Comparison of ENCODE assay signal across 8 cellular contexts in the genomic region with DNA sequence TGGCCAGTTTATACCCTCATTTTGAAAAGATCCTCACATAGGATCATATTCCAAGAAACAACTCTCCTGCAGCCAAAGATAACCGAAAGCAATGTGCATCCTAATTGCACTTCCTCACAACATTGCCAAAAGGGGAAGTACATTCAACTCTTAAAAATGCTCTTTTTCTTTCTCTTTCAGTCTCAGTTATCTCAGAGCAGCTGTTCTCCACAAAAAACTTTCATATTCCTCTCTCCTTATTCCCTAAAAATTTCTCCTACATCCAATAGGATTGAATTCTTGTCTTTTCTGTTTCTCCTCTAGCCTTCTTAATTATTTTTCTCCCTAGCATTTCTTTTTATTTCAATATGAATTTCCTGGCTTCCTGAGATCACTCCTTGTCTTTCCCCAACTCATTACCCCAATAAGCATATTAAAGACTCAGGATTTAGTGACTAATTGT. TPM values are rescaled to one million over a fixed set of nuclear protein-coding genes. Genes with fewer than 3 reads are reported as not detected.
A peak's percentile ranks its signal among the peaks of the same experiment; 100 is the strongest.
DNase-seq lines count a peak whose midpoint lies in the region; ATAC-seq and TF ChIP-seq lines count a peak whose summit lies in the region.

No MANE protein-coding gene starts in this region.

- TF ChIP-seq CTCF in osteocyte (IDR thresholded peaks at IDR 0.05) = no peak
- TF ChIP-seq CTCF in CD8-positive, alpha-beta T cell (IDR thresholded peaks at IDR 0.05) = no peak

- no peaks in the 10 kb centered on the region for H3K27me3 ChIP-seq in CD8-positive, alpha-beta T cell (ENCODE audit: insufficient read depth, low read length)

- POLR2A ChIA-PET in naive thymus-derived CD8-positive, alpha-beta T cell (lab: Charles Lee) = no interaction called here
- POLR2A ChIA-PET in CD8-positive, alpha-beta T cell (lab: Charles Lee) = no interaction called here

- no peaks in the 10 kb centered on the region for H3K9me3 ChIP-seq in CD8-positive, alpha-beta T cell (ENCODE audit: low read length)

- H3K4me3 Mint-ChIP-seq in T-helper 1 cell treated with Interleukin-12 subunit alpha and Interleukin-12 subunit beta and Interleukin-4 antibody, amounts not matched to agents 30 μg/mL and 1 μg/mL, for 36 hours = no peak overlapping the region
- H3K4me3 Mint-ChIP-seq in osteocyte (ENCODE audit: unreplicated experiment) = peak overlapping the region; percentile 15
- peak overlapping the region in 1 of 10 donors; percentile 48 for H3K4me3 Mint-ChIP-seq in naive thymus-derived CD8-positive, alpha-beta T cell
- H3K4me3 Mint-ChIP-seq in CD8-positive, alpha-beta T cell = no peak overlapping the region

- H3K4me3 ChIP-seq in CD8-positive, alpha-beta T cell (ENCODE audit: low read depth, low read length) = no peak overlapping the region

- H3K9me3 Mint-ChIP-seq in T-helper 1 cell treated with Interleukin-12 subunit alpha and Interleukin-12 subunit beta and Interleukin-4 antibody, amounts not matched to agents 30 μg/mL and 1 μg/mL, for 36 hours = peaks cover 6% of the 10 kb centered on the region
- peaks cover 5% of the 10 kb centered on the region for H3K9me3 Mint-ChIP-seq in osteocyte (ENCODE audit: unreplicated experiment)
- peaks cover 0 to 6% (median 3%) of the 10 kb centered on the region in 9 donors for H3K9me3 Mint-ChIP-seq in naive thymus-derived CD8-positive, alpha-beta T cell
- H3K9me3 Mint-ChIP-seq in CD8-positive, alpha-beta T cell = peaks cover 5% of the 10 kb centered on the region

- intact Hi-C loops in CD8-positive, alpha-beta T cell (cut with DNase I, micrococcal nuclease) = no loop called here

- peak overlapping the region; percentile 11 for H3K27ac Mint-ChIP-seq in T-helper 1 cell treated with Interleukin-12 subunit alpha and Interleukin-12 subunit beta and Interleukin-4 antibody, amounts not matched to agents 30 μg/mL and 1 μg/mL, for 36 hours
- peak overlapping the region; percentile 36 for H3K27ac Mint-ChIP-seq in osteocyte (ENCODE audit: unreplicated experiment)
- peak overlapping the region in 1 of 10 donors; percentile 53 for H3K27ac Mint-ChIP-seq in naive thymus-derived CD8-positive, alpha-beta T cell
- no peak overlapping the region for H3K27ac Mint-ChIP-seq in CD8-positive, alpha-beta T cell

- CTCF ChIA-PET in CD8-positive, alpha-beta T cell (lab: Charles Lee) = no interaction called here

- peak; percentile 73 for ATAC-seq in HG03025 (IDR thresholded peaks at IDR 0.05; ENCODE audit: low FRiP score, unreplicated experiment)
- ATAC-seq in naive thymus-derived CD8-positive, alpha-beta T cell = no peak
- no peak for ATAC-seq in CD8-positive, alpha-beta T cell

- no peaks in the 10 kb centered on the region for H3K36me3 ChIP-seq in CD8-positive, alpha-beta T cell (ENCODE audit: insufficient read depth, low read length)

- DNase-seq in T-helper 1 cell (no peak), RPMI8226 (peak; percentile 45), osteocyte (ENCODE audit: extremely low spot score, unreplicated experiment) (no peak), NCI-H69 (lab: John Stamatoyannopoulos, UW) (no peak)
- no peak for DNase-seq in naive thymus-derived CD8-positive, alpha-beta T cell
- DNase-seq in CD8-positive, alpha-beta T cell = no peak

- peaks cover 16% of the 10 kb centered on the region for H3K4me1 Mint-ChIP-seq in T-helper 1 cell treated with Interleukin-12 subunit alpha and Interleukin-12 subunit beta and Interleukin-4 antibody, amounts not matched to agents 30 μg/mL and 1 μg/mL, for 36 hours (ENCODE audit: low read depth)
- H3K4me1 Mint-ChIP-seq in osteocyte (ENCODE audit: unreplicated experiment) = peaks cover 15% of the 10 kb centered on the region
- peaks cover 5 to 32% (median 9%) of the 10 kb centered on the region in 4 donors for H3K4me1 Mint-ChIP-seq in naive thymus-derived CD8-positive, alpha-beta T cell
- H3K4me1 Mint-ChIP-seq in CD8-positive, alpha-beta T cell (ENCODE audit: low read depth) = peaks cover 13% of the 10 kb centered on the region

- H3K27me3 Mint-ChIP-seq in T-helper 1 cell treated with Interleukin-12 subunit alpha and Interleukin-12 subunit beta and Interleukin-4 antibody, amounts not matched to agents 30 μg/mL and 1 μg/mL, for 36 hours (ENCODE audit: low read depth) = no peaks in the 10 kb centered on the region
- no peaks in the 10 kb centered on the region for H3K27me3 Mint-ChIP-seq in osteocyte (ENCODE audit: unreplicated experiment)
- H3K27me3 Mint-ChIP-seq in naive thymus-derived CD8-positive, alpha-beta T cell = peaks cover 0 to 2% (median 0%) of the 10 kb centered on the region in 5 donors
- no peaks in the 10 kb centered on the region for H3K27me3 Mint-ChIP-seq in CD8-positive, alpha-beta T cell (ENCODE audit: low read depth)

- no peak overlapping the region for H3K27ac ChIP-seq in CD8-positive, alpha-beta T cell (ENCODE audit: low read depth, low read length)

- H3K4me1 ChIP-seq in CD8-positive, alpha-beta T cell (ENCODE audit: insufficient read depth, low read length) = no peaks in the 10 kb centered on the region

- H3K36me3 Mint-ChIP-seq in T-helper 1 cell treated with Interleukin-12 subunit alpha and Interleukin-12 subunit beta and Interleukin-4 antibody, amounts not matched to agents 30 μg/mL and 1 μg/mL, for 36 hours (ENCODE audit: low read depth) = peaks cover 8% of the 10 kb centered on the region
- H3K36me3 Mint-ChIP-seq in osteocyte (ENCODE audit: unreplicated experiment) = peaks cover 3% of the 10 kb centered on the region
- peaks cover 6 to 33% (median 14%) of the 10 kb centered on the region in 3 donors for H3K36me3 Mint-ChIP-seq in naive thymus-derived CD8-positive, alpha-beta T cell
- peaks cover 21% of the 10 kb centered on the region for H3K36me3 Mint-ChIP-seq in CD8-positive, alpha-beta T cell

RNA-seq across cellular contexts. Expression of a gene that starts 7.4 kb away (rescaled TPM):
- total RNA-seq in osteocyte = 15.0 and 19.6 TPM in 2 replicates
- 10 to 100 TPM; 15.6 to 15.7 TPM for total RNA-seq in naive thymus-derived CD8-positive, alpha-beta T cell
- polyA plus RNA-seq in naive thymus-derived CD8-positive, alpha-beta T cell = 10 to 100 TPM; 10.7 to 16.8 (median 13.0) TPM
- total RNA-seq in CD8-positive, alpha-beta T cell = 10 to 100 TPM; 11.0 to 11.1 TPM
